Comparison of ENCODE assay signal across 2 cellular contexts in the genomic region with DNA sequence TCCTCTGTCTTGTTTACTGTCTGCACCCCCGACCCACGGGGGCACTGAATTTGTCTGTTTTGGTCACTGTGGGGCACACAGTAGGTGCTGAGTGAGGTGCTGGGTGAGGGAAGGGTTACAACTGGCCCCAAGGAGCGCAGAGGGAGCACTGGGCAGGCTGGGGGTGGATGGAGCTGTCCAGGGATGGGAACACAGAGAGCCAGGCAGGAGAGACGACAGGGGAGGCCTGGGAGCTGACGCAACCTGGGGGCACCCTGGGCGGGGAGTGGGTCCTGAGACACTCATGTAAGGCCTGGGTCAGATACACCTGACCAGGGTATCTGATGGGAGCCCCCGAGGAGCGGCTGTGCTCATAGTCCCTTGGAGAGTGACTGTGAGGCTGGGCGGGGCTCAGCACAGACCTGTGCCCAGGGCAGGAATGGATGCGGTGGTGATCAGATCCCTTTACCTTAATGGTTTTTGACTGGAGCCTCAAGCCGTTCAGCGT.
TF ChIP-seq lines count a peak whose summit lies in the region.

No MANE protein-coding gene starts in this region.

TF ChIP-seq in GM12878, 131 proteins besides CTCF, POLR2A, EP300 and RAD21:
- TF ChIP-seq, protein P1, sequence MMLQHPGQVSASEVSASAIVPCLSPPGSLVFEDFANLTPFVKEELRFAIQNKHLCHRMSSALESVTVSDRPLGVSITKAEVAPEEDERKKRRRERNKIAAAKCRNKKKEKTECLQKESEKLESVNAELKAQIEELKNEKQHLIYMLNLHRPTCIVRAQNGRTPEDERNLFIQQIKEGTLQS (IDR thresholded peaks at IDR 0.05; ENCODE audit: borderline replicate concordance, extremely low read depth, low read depth, low read length): no peak
- TF ChIP-seq NR2C1 (IDR thresholded peaks at IDR 0.05) (no peak), ASH2L (IDR thresholded peaks at IDR 0.05; ENCODE audit: borderline replicate concordance, low read depth) (no peak)

TF ChIP-seq in WTC11, 78 proteins besides CTCF, POLR2A, EP300 and RAD21:
- TF ChIP-seq SP1 (CRISPR knock-in tag; conservative IDR thresholded peaks at IDR 0.05) (no peak), SOX15 (CRISPR knock-in tag; IDR thresholded peaks at IDR 0.05) (no peak), MXD4 (CRISPR knock-in tag; IDR thresholded peaks at IDR 0.05; ENCODE audit: borderline replicate concordance) (no peak), ZNF219 (CRISPR knock-in tag; IDR thresholded peaks at IDR 0.05; ENCODE audit: borderline replicate concordance) (no peak), ZNF263 (CRISPR knock-in tag; IDR thresholded peaks at IDR 0.05; ENCODE audit: low read depth) (no peak), EMX1 (CRISPR knock-in tag; IDR thresholded peaks at IDR 0.05) (no peak), GRHL2 (CRISPR knock-in tag; IDR thresholded peaks at IDR 0.05; ENCODE audit: insufficient replicate concordance, severe bottlenecking) (no peak), TEAD1 (CRISPR knock-in tag; IDR thresholded peaks at IDR 0.05) (no peak), CREB1 (CRISPR knock-in tag; IDR thresholded peaks at IDR 0.05) (no peak), FOXK1 (CRISPR knock-in tag; IDR thresholded peaks at IDR 0.05) (no peak), PRRX2 (CRISPR knock-in tag; IDR thresholded peaks at IDR 0.05) (no peak), ETV6 (CRISPR knock-in tag; IDR thresholded peaks at IDR 0.05) (no peak), OVOL2 (CRISPR knock-in tag; IDR thresholded peaks at IDR 0.05; ENCODE audit: borderline replicate concordance) (no peak), ZBTB21 (CRISPR knock-in tag; IDR thresholded peaks at IDR 0.05; ENCODE audit: borderline replicate concordance) (no peak), TEAD4 (CRISPR knock-in tag; IDR thresholded peaks at IDR 0.05) (no peak), MYBL2 (CRISPR knock-in tag; IDR thresholded peaks at IDR 0.05) (no peak)
- TF ChIP-seq, protein P2, sequence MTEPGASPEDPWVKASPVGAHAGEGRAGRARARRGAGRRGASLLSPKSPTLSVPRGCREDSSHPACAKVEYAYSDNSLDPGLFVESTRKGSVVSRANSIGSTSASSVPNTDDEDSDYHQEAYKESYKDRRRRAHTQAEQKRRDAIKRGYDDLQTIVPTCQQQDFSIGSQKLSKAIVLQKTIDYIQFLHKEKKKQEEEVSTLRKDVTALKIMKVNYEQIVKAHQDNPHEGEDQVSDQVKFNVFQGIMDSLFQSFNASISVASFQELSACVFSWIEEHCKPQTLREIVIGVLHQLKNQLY (CRISPR knock-in tag; IDR thresholded peaks at IDR 0.05): no peak
- TF ChIP-seq, protein P3, sequence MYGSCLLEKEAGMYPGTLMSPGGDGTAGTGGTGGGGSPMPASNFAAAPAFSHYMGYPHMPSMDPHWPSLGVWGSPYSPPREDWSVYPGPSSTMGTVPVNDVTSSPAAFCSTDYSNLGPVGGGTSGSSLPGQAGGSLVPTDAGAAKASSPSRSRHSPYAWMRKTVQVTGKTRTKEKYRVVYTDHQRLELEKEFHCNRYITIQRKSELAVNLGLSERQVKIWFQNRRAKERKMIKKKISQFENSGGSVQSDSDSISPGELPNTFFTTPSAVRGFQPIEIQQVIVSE (CRISPR knock-in tag; IDR thresholded peaks at IDR 0.05; ENCODE audit: borderline replicate concordance): no peak
- TF ChIP-seq, protein P1 (CRISPR knock-in tag; conservative IDR thresholded peaks at IDR 0.05): no peak
- TF ChIP-seq, protein P4, sequence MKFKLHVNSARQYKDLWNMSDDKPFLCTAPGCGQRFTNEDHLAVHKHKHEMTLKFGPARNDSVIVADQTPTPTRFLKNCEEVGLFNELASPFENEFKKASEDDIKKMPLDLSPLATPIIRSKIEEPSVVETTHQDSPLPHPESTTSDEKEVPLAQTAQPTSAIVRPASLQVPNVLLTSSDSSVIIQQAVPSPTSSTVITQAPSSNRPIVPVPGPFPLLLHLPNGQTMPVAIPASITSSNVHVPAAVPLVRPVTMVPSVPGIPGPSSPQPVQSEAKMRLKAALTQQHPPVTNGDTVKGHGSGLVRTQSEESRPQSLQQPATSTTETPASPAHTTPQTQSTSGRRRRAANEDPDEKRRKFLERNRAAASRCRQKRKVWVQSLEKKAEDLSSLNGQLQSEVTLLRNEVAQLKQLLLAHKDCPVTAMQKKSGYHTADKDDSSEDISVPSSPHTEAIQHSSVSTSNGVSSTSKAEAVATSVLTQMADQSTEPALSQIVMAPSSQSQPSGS (CRISPR knock-in tag; IDR thresholded peaks at IDR 0.05; ENCODE audit: borderline replicate concordance, low read depth): no peak
